ENCODE assay signal across 9 cellular contexts in the genomic region with DNA sequence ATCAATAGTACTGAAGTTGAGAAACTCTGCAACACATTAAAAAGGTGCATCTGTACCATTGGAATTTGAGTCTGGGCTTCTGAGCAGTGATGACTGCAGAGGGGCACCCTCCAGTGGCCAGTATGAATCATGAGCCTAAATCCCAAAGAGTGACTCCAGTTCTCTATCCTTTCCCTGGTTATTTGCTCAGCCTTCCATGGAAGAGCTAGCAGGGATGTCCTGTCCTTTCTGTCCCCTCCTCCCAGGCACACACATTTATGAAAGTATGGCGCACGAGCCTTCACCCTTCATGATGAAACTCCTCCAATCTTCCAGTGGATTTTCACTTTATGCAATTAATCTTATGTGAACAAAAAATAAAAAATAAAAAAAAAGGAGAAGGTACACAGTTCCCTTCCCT.
A peak's percentile ranks its signal among the peaks of the same experiment; 100 is the strongest.
DNase-seq lines count a peak whose midpoint lies in the region; FAIRE-seq and TF ChIP-seq lines count a peak whose summit lies in the region.
"Had no signal": no experiment of that assay in that cellular context is flagged by ENCODE, and none has a peak within 500 bp of the region (broad histone marks: within the 10 kb centered on the region; RNA-seq: fewer than 3 reads in every experiment).

No MANE protein-coding gene starts in this region.

- H3K4me3 Mint-ChIP-seq in activated naive CD8-positive, alpha-beta T cell treated with anti-CD3 and anti-CD28 coated beads for 36 hours, result no peak overlapping the region
- no peak overlapping the region for H3K4me3 Mint-ChIP-seq in activated T-cell treated with anti-CD3 and anti-CD28 coated beads, Interleukin-2, amount 50 U/mL, for 24 hours

- peaks cover 3% of the 10 kb centered on the region for H3K27me3 ChIP-seq in bronchial epithelial cell (ENCODE audit: control insufficient read depth, insufficient read depth, low read length)

- no peak overlapping the region for H3K4me3 ChIP-seq in bronchial epithelial cell (ENCODE audit: low read depth, low read length)
- H3K4me3 ChIP-seq: esophagus squamous epithelium had no signal

- H3K4me1 Mint-ChIP-seq in activated naive CD8-positive, alpha-beta T cell treated with anti-CD3 and anti-CD28 coated beads for 36 hours, result peaks cover 18% of the 10 kb centered on the region
- H3K4me1 Mint-ChIP-seq in activated T-cell treated with anti-CD3 and anti-CD28 coated beads, Interleukin-2, amount 50 U/mL, for 24 hours (ENCODE audit: low read depth), result peaks cover 28% of the 10 kb centered on the region

- H3K36me3 ChIP-seq in bronchial epithelial cell (ENCODE audit: control insufficient read depth, insufficient read depth, low read length), result no peaks in the 10 kb centered on the region
- H3K36me3 ChIP-seq: esophagus squamous epithelium had no signal

- H3K36me3 Mint-ChIP-seq in activated naive CD8-positive, alpha-beta T cell treated with anti-CD3 and anti-CD28 coated beads for 36 hours, result no peaks in the 10 kb centered on the region
- no peaks in the 10 kb centered on the region for H3K36me3 Mint-ChIP-seq in activated T-cell treated with anti-CD3 and anti-CD28 coated beads, Interleukin-2, amount 50 U/mL, for 24 hours (ENCODE audit: low read depth)

- peak; percentile 65 for TF ChIP-seq CTCF in bronchial epithelial cell (IDR thresholded peaks at IDR 0.05; ENCODE audit: insufficient read depth, low read length, severe bottlenecking)

- FAIRE-seq in bronchial epithelial cell (lab: Jason Lieb, UNC), result no peak

- H3K27ac Mint-ChIP-seq in activated naive CD8-positive, alpha-beta T cell treated with anti-CD3 and anti-CD28 coated beads for 36 hours, result no peak overlapping the region
- H3K27ac Mint-ChIP-seq in activated T-cell treated with anti-CD3 and anti-CD28 coated beads, Interleukin-2, amount 50 U/mL, for 24 hours, result no peak overlapping the region

- peaks cover 52% of the 10 kb centered on the region for H3K27me3 Mint-ChIP-seq in activated naive CD8-positive, alpha-beta T cell treated with anti-CD3 and anti-CD28 coated beads for 36 hours
- peaks cover 56% of the 10 kb centered on the region for H3K27me3 Mint-ChIP-seq in activated T-cell treated with anti-CD3 and anti-CD28 coated beads, Interleukin-2, amount 50 U/mL, for 24 hours

- DNase-seq in EL (peak; percentile 68), M059J (ENCODE audit: low read depth) (peak; percentile 57), bronchial epithelial cell (ENCODE audit: low read depth) (peak; percentile 51), myocyte (ENCODE audit: low read depth) (peak; percentile 69), MV-4-11 (lab: John Stamatoyannopoulos, UW) (no peak), C1 segment of cervical spinal cord (lab: John Stamatoyannopoulos, UW) (no peak)
- no peak for DNase-seq in activated naive CD8-positive, alpha-beta T cell treated with anti-CD3 and anti-CD28 coated beads for 36 hours
- DNase-seq in activated T-cell treated with anti-CD3 and anti-CD28 coated beads, Interleukin-2, amount 50 U/mL, for 24 hours, result no peak
- DNase-seq: esophagus squamous epithelium had no signal

- H3K9me3 Mint-ChIP-seq in activated naive CD8-positive, alpha-beta T cell treated with anti-CD3 and anti-CD28 coated beads for 36 hours, result no peaks in the 10 kb centered on the region
- H3K9me3 Mint-ChIP-seq in activated T-cell treated with anti-CD3 and anti-CD28 coated beads, Interleukin-2, amount 50 U/mL, for 24 hours, result no peaks in the 10 kb centered on the region

Comparison
In these comparisons a context has a peak if more than half of its experiments do, and no peak if none do; other contexts are left out.
1. DNase-seq: peak in EL (single experiment), M059J (single experiment), bronchial epithelial cell (single experiment) and myocyte (single experiment); none in MV-4-11 (single experiment), C1 segment of cervical spinal cord (0 of 14), activated naive CD8-positive, alpha-beta T cell treated with anti-CD3 and anti-CD28 coated beads for 36 hours (single experiment) and activated T-cell treated with anti-CD3 and anti-CD28 coated beads, Interleukin-2, amount 50 U/mL, for 24 hours (single experiment).